ENCODE assay signal across 8 cellular contexts in the genomic region with DNA sequence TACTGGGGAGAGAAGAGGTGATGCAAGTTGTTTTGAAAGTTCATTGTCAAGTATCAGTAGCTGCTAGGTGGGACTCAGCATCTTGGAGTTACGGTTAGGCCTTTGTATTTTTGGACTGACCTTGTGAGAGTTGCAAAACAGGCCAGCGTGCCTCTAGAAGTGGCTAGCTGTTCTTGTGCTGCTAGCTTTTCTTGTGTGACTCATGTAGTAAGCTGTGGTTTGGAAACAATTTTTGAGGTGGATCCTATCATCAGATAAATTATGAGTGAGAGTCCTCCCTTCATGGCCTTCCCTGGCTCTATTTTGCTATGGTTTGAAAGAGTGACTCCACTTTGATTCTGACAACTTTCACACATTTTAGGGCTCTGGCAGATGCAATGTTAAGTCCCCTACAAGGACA.
DNase-seq lines count a peak whose midpoint lies in the region; ATAC-seq lines count a peak whose summit lies in the region.

No MANE protein-coding gene starts in this region.

- H3K4me1 ChIP-seq in CD4-positive, alpha-beta memory T cell (ENCODE audit: insufficient read depth, low read length): no peaks in the 10 kb centered on the region

- DNase-seq in AG08396 (ENCODE audit: low spot score) (peak; percentile 75), KG1 (lab: John Stamatoyannopoulos, UW) (peak; percentile 45), head of caudate nucleus (no peak)
- no peak for DNase-seq in activated effector memory CD4-positive, alpha-beta T cell treated with Interleukin-2 at 50 U/mL for 16 hours
- no peak for DNase-seq in CD4-positive, alpha-beta memory T cell
- no peak for DNase-seq in stimulated activated naive CD4-positive, alpha-beta T cell treated with Interleukin-2 at 50 U/mL for 16 hours (lab: John Stamatoyannopoulos, UW)

- CTCF ChIA-PET in CD4-positive, alpha-beta memory T cell (lab: Charles Lee; ENCODE audit: partially characterized antibody): interaction anchor here (0.8 kb wide), 1 partner anchor 8 kb away, joined by 3 read pairs; no protein-coding TSS in a partner anchor

- peaks cover 0 to 2% (median 0%) of the 10 kb centered on the region in 4 donors for H3K4me1 Mint-ChIP-seq in CD4-positive, alpha-beta memory T cell

- H3K9me3 Mint-ChIP-seq in CD4-positive, alpha-beta memory T cell: peaks cover 0 to 6% (median 3%) of the 10 kb centered on the region in 8 donors

- H3K27ac Mint-ChIP-seq in CD4-positive, alpha-beta memory T cell: no peak overlapping the region

- no peaks in the 10 kb centered on the region for H3K36me3 Mint-ChIP-seq in CD4-positive, alpha-beta memory T cell

- H3K27me3 ChIP-seq in CD4-positive, alpha-beta memory T cell (ENCODE audit: insufficient read depth, low read length): no peaks in the 10 kb centered on the region

- intact Hi-C loops in CD4-positive, alpha-beta memory T cell (cut with micrococcal nuclease): no loop called here
- intact Hi-C loops in head of caudate nucleus (cut with DNase I): no loop called here

- ATAC-seq in GM21390 (IDR thresholded peaks at IDR 0.05; ENCODE audit: unreplicated experiment): peak; percentile 42
- ATAC-seq in esophagus mucosa: peak; percentile 87

- H3K36me3 ChIP-seq in CD4-positive, alpha-beta memory T cell (ENCODE audit: insufficient read depth, low read length): no peaks in the 10 kb centered on the region

- POLR2A ChIA-PET in CD4-positive, alpha-beta memory T cell (lab: Charles Lee; ENCODE audit: partially characterized antibody): no interaction called here

- H3K9me3 ChIP-seq in CD4-positive, alpha-beta memory T cell (ENCODE audit: control insufficient read depth in 1 of 2, low read length in 2 of 2): no peaks in the 10 kb centered on the region

- H3K4me3 ChIP-seq in CD4-positive, alpha-beta memory T cell (ENCODE audit: low read length in 2 of 2): no peak overlapping the region

- H3K27me3 Mint-ChIP-seq in CD4-positive, alpha-beta memory T cell: peaks cover 0 to 2% of the 10 kb centered on the region in 2 donors

- no peak overlapping the region for H3K4me3 Mint-ChIP-seq in CD4-positive, alpha-beta memory T cell

- no peak overlapping the region for H3K27ac ChIP-seq in CD4-positive, alpha-beta memory T cell (ENCODE audit: low read depth, low read length)

Comparison
In these comparisons a context has a peak if more than half of its experiments do, and no peak if none do; other contexts are left out.
1. DNase-seq: peak in AG08396 (single experiment) and KG1 (single experiment); none in activated effector memory CD4-positive, alpha-beta T cell treated with Interleukin-2 at 50 U/mL for 16 hours (single experiment), CD4-positive, alpha-beta memory T cell (0 of 5), stimulated activated naive CD4-positive, alpha-beta T cell treated with Interleukin-2 at 50 U/mL for 16 hours (single experiment) and head of caudate nucleus (0 of 42).